In genomic region chr2:20224191-20224715, GRCh38 we compare ENCODE assay signal across 8 cellular contexts. TPM values are rescaled to one million over a fixed set of nuclear protein-coding genes. Genes with fewer than 3 reads are reported as not detected.
DNase-seq lines count a peak whose midpoint lies in the region; ATAC-seq and TF ChIP-seq lines count a peak whose summit lies in the region.

No MANE protein-coding gene starts in this region.

- in situ Hi-C loops in transverse colon (cut with MboI; ENCODE audit: low pct_ligation_motif_present in 1 of 4, low pct_unique_long_range_greater_than_20kb in 1 of 4, low sequenced_read_pairs in 3 of 4), result loop anchor here in 1 of 4 donors (10.0 kb wide), 1 partner anchor 89 kb away; no protein-coding TSS in a partner anchor

- intact Hi-C loops in transverse colon (cut with DNase I; ENCODE audit: low total_unique reads), result loop anchor here (10.0 kb wide), 1 partner anchor 119 kb away; no protein-coding TSS in a partner anchor

- peak; percentile 14 for ATAC-seq in HG02610 (IDR thresholded peaks at IDR 0.05; ENCODE audit: unreplicated experiment)

- peaks cover 3% of the 10 kb centered on the region; the same call in 1 of the 2 replicates for H3K36me3 ChIP-seq in WERI-Rb-1
- H3K36me3 ChIP-seq in iPS-20b (ENCODE audit: insufficient read depth, low read depth, low read length), result peaks cover 24% of the 10 kb centered on the region
- no peaks in the 10 kb centered on the region for H3K36me3 ChIP-seq in transverse colon

- WGBS in transverse colon (ENCODE audit: low coverage in 1 of 2), 2 donors, result 1% methylated on average over 52 of the region's 67 CpGs; no CpG with 5 or more reads in 1 of the 2 donors

- no peak for TF ChIP-seq EP300 in transverse colon (IDR thresholded peaks at IDR 0.05; ENCODE audit: low read depth)

- TF ChIP-seq POLR2A in transverse colon (IDR thresholded peaks at IDR 0.05), result no peak

- H3K27ac ChIP-seq in WERI-Rb-1 (peak overlapping the region; percentile 73), iPS-20b (ENCODE audit: low read length) (no peak overlapping the region), transverse colon (peak overlapping the region; percentile 92 to 95 (median 93))

- TF ChIP-seq CTCF in WERI-Rb-1 (IDR thresholded peaks at IDR 0.05; ENCODE audit: low read depth, low read length) (no peak), transverse colon (IDR thresholded peaks at IDR 0.05) (no peak), GM10266 (IDR thresholded peaks at IDR 0.05; ENCODE audit: control insufficient read depth, insufficient read depth, low read depth, missing control alignments) (no peak)

- peak; percentile 37 for DNase-seq in ELR (ENCODE audit: low read depth)
- DNase-seq in WERI-Rb-1, result peak; percentile 25
- no peak for DNase-seq in transverse colon
- no peak for DNase-seq in NCI-H1694 (lab: John Stamatoyannopoulos, UW)
- DNase-seq in GM10266 (ENCODE audit: extremely low spot score), result no peak
- DNase-seq in NCI-H1417 treated with DMSO at 0.1 percent for 48 hours (lab: John Stamatoyannopoulos, UW), result no peak

- H3K9me3 ChIP-seq in WERI-Rb-1 (ENCODE audit: severe bottlenecking) (no peaks in the 10 kb centered on the region), iPS-20b (ENCODE audit: insufficient read depth, low read depth, low read length) (no peaks in the 10 kb centered on the region), transverse colon (no peaks in the 10 kb centered on the region)

- peaks cover 17% of the 10 kb centered on the region for H3K4me1 ChIP-seq in iPS-20b (ENCODE audit: insufficient read depth, low read length)
- H3K4me1 ChIP-seq in transverse colon, result peaks cover 9 to 36% (median 31%) of the 10 kb centered on the region in 4 donors

- H3K27me3 ChIP-seq in WERI-Rb-1 (ENCODE audit: insufficient read depth, low read depth, severe bottlenecking) (peaks cover 2% of the 10 kb centered on the region), iPS-20b (ENCODE audit: insufficient read depth, low read length) (peaks cover 9% of the 10 kb centered on the region; the same call in 1 of the 2 replicates), transverse colon (no peaks in the 10 kb centered on the region)

- H3K9ac ChIP-seq in iPS-20b (ENCODE audit: low read depth, low read length), result peak overlapping the region; percentile 94

- peak overlapping the region; percentile 81 for H3K4me3 ChIP-seq in WERI-Rb-1 (ENCODE audit: low read depth, low read length)
- peak overlapping the region; percentile 93; the same call in 1 of the 2 replicates for H3K4me3 ChIP-seq in iPS-20b (ENCODE audit: low read length)
- peak overlapping the region; percentile 76 to 84 (median 82) for H3K4me3 ChIP-seq in transverse colon

RNA-seq across cellular contexts. Expression of gene SDC1, which starts 0.7 kb away (rescaled TPM):
- total RNA-seq in transverse colon, result 100 to 1,000 TPM; 103 to 192 (median 127) TPM

Comparison
In these comparisons a context has a peak if more than half of its experiments do, and no peak if none do; other contexts are left out.
1. DNase-seq: peak in ELR (single experiment) and WERI-Rb-1 (single experiment); none in transverse colon (single experiment), NCI-H1694 (single experiment), GM10266 (single experiment) and NCI-H1417 treated with DMSO at 0.1 percent for 48 hours (single experiment).
2. Peak in every context shown above with its lines, with median percentiles within 50 percentile points of each other: H3K4me3 ChIP-seq.